8 cellular contexts compared by ENCODE assay signal in the genomic region with DNA sequence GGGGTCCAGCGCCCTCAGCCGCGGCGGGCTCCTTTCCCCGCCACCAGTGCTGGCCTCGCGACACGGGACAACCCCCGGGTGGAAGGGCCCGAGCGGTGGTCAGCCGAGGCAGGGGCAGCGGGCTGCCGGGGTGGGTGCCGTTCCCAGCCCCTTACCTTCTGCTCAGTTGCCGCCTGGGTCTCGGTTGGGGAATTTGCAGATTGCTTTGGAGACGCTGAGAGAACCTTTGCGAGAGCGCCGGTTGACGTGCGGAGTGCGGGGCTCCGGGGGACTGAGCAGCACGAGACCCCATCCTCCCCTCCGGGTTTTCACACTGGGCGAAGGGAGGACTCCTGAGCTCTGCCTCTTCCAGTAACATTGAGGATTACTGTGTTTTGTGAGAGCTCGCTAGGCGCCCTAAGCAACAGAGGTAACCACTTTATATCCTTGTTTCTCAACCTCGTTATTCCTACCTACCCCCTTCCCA. TPM values are rescaled to one million over a fixed set of nuclear protein-coding genes. Genes with fewer than 3 reads are reported as not detected.
DNase-seq lines count a peak whose midpoint lies in the region; ATAC-seq and TF ChIP-seq lines count a peak whose summit lies in the region.

No MANE protein-coding gene starts in this region.

- H3K27me3 ChIP-seq in lower lobe of right lung (ENCODE audit: low read depth) (no peaks in the 10 kb centered on the region), vagina (no peaks in the 10 kb centered on the region)

- peak; percentile 8 for DNase-seq in stimulated activated CD4-positive, alpha-beta T cell treated with anti-CD3 and anti-CD28 coated beads, Interleukin-12 subunit alpha, Interleukin-12 subunit beta, amount 100 ng/mL, for 4 hours
- no peak for DNase-seq in stimulated activated CD4-positive, alpha-beta T cell treated with anti-CD3 and anti-CD28 coated beads, Interleukin-2, amount 100 ng/mL, for 24 hours
- DNase-seq in lower lobe of right lung (no peak), vagina (ENCODE audit: extremely low spot score in 2 of 2) (no peak), UCSD-AML1 (lab: John Stamatoyannopoulos, UW; ENCODE audit: unreplicated experiment) (no peak), SKM-1 treated with dmso at 0.1 percent for 144 hours (lab: John Stamatoyannopoulos, UW; ENCODE audit: unreplicated experiment) (no peak)

- peak overlapping the region; percentile 20 to 98 (median 73) for H3K27ac Mint-ChIP-seq in brain

- H3K27ac ChIP-seq in lower lobe of right lung (peak overlapping the region; percentile 99), vagina (peak overlapping the region; percentile 96)

- H3K27me3 Mint-ChIP-seq in brain: no peaks in the 10 kb centered on the region

- TF ChIP-seq POLR2A in vagina (IDR thresholded peaks at IDR 0.05): no peak

- H3K36me3 Mint-ChIP-seq in brain: peaks cover 20% of the 10 kb centered on the region

- peak overlapping the region; percentile 99 for H3K4me3 ChIP-seq in lower lobe of right lung
- peak overlapping the region; percentile 78 to 99 for H3K4me3 ChIP-seq in vagina

- intact Hi-C loops in lower lobe of right lung (cut with DNase I): no loop called here
- intact Hi-C loops in vagina (cut with DNase I): no loop called here

- H3K9me3 ChIP-seq in lower lobe of right lung: no peaks in the 10 kb centered on the region
- no peaks in the 10 kb centered on the region for H3K9me3 ChIP-seq in vagina

- TF ChIP-seq CTCF in brain (conservative IDR thresholded peaks at IDR 0.05): no peak
- no peak for TF ChIP-seq CTCF in lower lobe of right lung (IDR thresholded peaks at IDR 0.05)
- peak in 1 of 3 experiments; percentile 23 for TF ChIP-seq CTCF in vagina (IDR thresholded peaks at IDR 0.05)

- H3K4me1 ChIP-seq in lower lobe of right lung: peaks cover 38% of the 10 kb centered on the region
- peaks cover 44% of the 10 kb centered on the region for H3K4me1 ChIP-seq in vagina

- peaks cover 8% of the 10 kb centered on the region for H3K36me3 ChIP-seq in lower lobe of right lung
- H3K36me3 ChIP-seq in vagina: peaks cover 0 to 3% of the 10 kb centered on the region in 2 donors

- ATAC-seq in HG03558 (IDR thresholded peaks at IDR 0.05; ENCODE audit: extremely low read depth, unreplicated experiment) (peak; percentile 1), lower lobe of right lung (peak; percentile 9 to 22)

- H3K4me1 Mint-ChIP-seq in brain: peaks cover 41% of the 10 kb centered on the region

- no peaks in the 10 kb centered on the region for H3K9me3 Mint-ChIP-seq in brain

- peak overlapping the region; percentile 97 to 98 (median 98) for H3K4me3 Mint-ChIP-seq in brain

RNA-seq across cellular contexts. Expression of gene CTNS, which starts 0.4 kb away (rescaled TPM):
- 9.9 TPM for polyA plus RNA-seq in brain (ENCODE audit: insufficient read depth, low read depth, low replicate concordance)
- total RNA-seq in lower lobe of right lung (21.1 TPM), vagina (35.6 TPM)

RNA-seq across cellular contexts. Expression of gene SHPK, which starts 0.9 kb away (rescaled TPM):
- 11.6 TPM for polyA plus RNA-seq in brain (ENCODE audit: insufficient read depth, low read depth, low replicate concordance)
- total RNA-seq in lower lobe of right lung (10.6 TPM), vagina (14.0 TPM)

RNA-seq across cellular contexts. Expression of gene TRPV1, which starts 27.7 kb away (rescaled TPM):
- 1.8 TPM for polyA plus RNA-seq in brain (ENCODE audit: insufficient read depth, low read depth, low replicate concordance)
- total RNA-seq in lower lobe of right lung (3.4 TPM), vagina (7.6 TPM)

RNA-seq across cellular contexts. Expression of gene TAX1BP3, which starts 31.4 kb away (rescaled TPM):
- 85.8 TPM for polyA plus RNA-seq in brain (ENCODE audit: insufficient read depth, low read depth, low replicate concordance)
- total RNA-seq in lower lobe of right lung (82.8 TPM), vagina (78.1 TPM)

RNA-seq across cellular contexts. Expression of gene EMC6, which starts 31.7 kb away (rescaled TPM):
- polyA plus RNA-seq in brain (ENCODE audit: insufficient read depth, low read depth, low replicate concordance): 46.2 TPM
- 32.9 TPM for total RNA-seq in lower lobe of right lung
- total RNA-seq in vagina: 18.9 TPM
